In genomic region chr1:53366901-53367502, GRCh38 we compare ENCODE assay signal across 15 cellular contexts. TPM values are rescaled to one million over a fixed set of nuclear protein-coding genes. Genes with fewer than 3 reads are reported as not detected.
DNase-seq lines count a peak whose midpoint lies in the region; ATAC-seq and TF ChIP-seq lines count a peak whose summit lies in the region.
"Had no signal": no experiment of that assay in that cellular context is flagged by ENCODE, and none has a peak within 500 bp of the region (broad histone marks: within the 10 kb centered on the region; RNA-seq: fewer than 3 reads in every experiment).

No MANE protein-coding gene starts in this region.

- ATAC-seq in RWPE2 (ENCODE audit: low read depth): no peak

- H3K27me3 Mint-ChIP-seq in activated naive CD4-positive, alpha-beta T cell treated with anti-CD3 and anti-CD28 coated beads, Interleukin-2, amount 10 ng/mL, durations not matched to agents 7 days and 5 days: peaks cover 14% of the 10 kb centered on the region
- peaks cover 24% of the 10 kb centered on the region for H3K27me3 Mint-ChIP-seq in endodermal cell (ENCODE audit: insufficient read depth)
- H3K27me3 Mint-ChIP-seq in type B pancreatic cell: peaks cover 4% of the 10 kb centered on the region

- H3K4me1 ChIP-seq in RWPE2 (ENCODE audit: insufficient read depth, poor library complexity, severe bottlenecking) (no peaks in the 10 kb centered on the region), endodermal cell (ENCODE audit: control insufficient read depth, insufficient read depth, low read length) (peaks cover 32% of the 10 kb centered on the region), mesenchymal stem cell (ENCODE audit: control insufficient read depth, insufficient read depth, low read depth, low read length) (peaks cover 4% of the 10 kb centered on the region)

- H3K14ac ChIP-seq in mesenchymal stem cell (ENCODE audit: low read length in 2 of 2): no peak overlapping the region

- peak overlapping the region; percentile 87 for H3K4me3 Mint-ChIP-seq in activated naive CD4-positive, alpha-beta T cell treated with anti-CD3 and anti-CD28 coated beads, Interleukin-2, amount 10 ng/mL, durations not matched to agents 7 days and 5 days
- H3K4me3 Mint-ChIP-seq in endodermal cell (no peak overlapping the region), type B pancreatic cell (no peak overlapping the region)

- H3K4me2 ChIP-seq in mesenchymal stem cell (ENCODE audit: low read length, poor library complexity, severe bottlenecking): no peak overlapping the region

- CTCF ChIA-PET in activated naive CD4-positive, alpha-beta T cell treated with anti-CD3 and anti-CD28 coated beads, Interleukin-2, amount 10 ng/mL, durations not matched to agents 7 days and 5 days (lab: Charles Lee): interaction anchor here (0.6 to 1.7 kb wide), 4 partner anchors 19 to 82 kb away, joined by 3 to 9 read pairs (median 4); no protein-coding TSS in a partner anchor
- CTCF ChIA-PET in GM10248 (lab: Yijun Ruan, JAX): interaction anchor here (1.4 to 1.7 kb wide), 2 partner anchors 20 to 75 kb away, joined by 3 to 4 read pairs; no protein-coding TSS in a partner anchor

- no peak overlapping the region for H2AK5ac ChIP-seq in mesenchymal stem cell (ENCODE audit: low read length, severe bottlenecking)

- no peaks in the 10 kb centered on the region for H3K27me3 ChIP-seq in RWPE2 (ENCODE audit: insufficient read depth, poor library complexity, severe bottlenecking)
- H3K27me3 ChIP-seq in endodermal cell (ENCODE audit: control insufficient read depth, insufficient read depth, low read length, poor library complexity, severe bottlenecking): no peaks in the 10 kb centered on the region
- peaks cover 56 to 68% of the 10 kb centered on the region in 2 experiments for H3K27me3 ChIP-seq in mesenchymal stem cell (ENCODE audit: control insufficient read depth in 1 of 2, insufficient read depth in 1 of 2, low read length in 2 of 2)

- no peak overlapping the region for H3K23ac ChIP-seq in mesenchymal stem cell (ENCODE audit: low read length in 2 of 2)

- H3K36me3 ChIP-seq in RWPE2 (ENCODE audit: low read depth) (no peaks in the 10 kb centered on the region), endodermal cell (ENCODE audit: control insufficient read depth, insufficient read depth, low read length) (no peaks in the 10 kb centered on the region), mesenchymal stem cell (ENCODE audit: control insufficient read depth in 1 of 2, insufficient read depth in 2 of 2, low read depth in 1 of 2, low read length in 2 of 2) (no peaks in the 10 kb centered on the region)
- H3K36me3 ChIP-seq: thoracic aorta had no signal

- no peak overlapping the region for H2BK12ac ChIP-seq in mesenchymal stem cell (ENCODE audit: low read length in 2 of 2)

- H2BK120ac ChIP-seq in mesenchymal stem cell (ENCODE audit: low read depth, low read length): no peak overlapping the region

- H3K18ac ChIP-seq in mesenchymal stem cell (ENCODE audit: low read depth in 1 of 2, low read length in 2 of 2): no peak overlapping the region

- H3K9ac ChIP-seq in endodermal cell (ENCODE audit: extremely low read depth, low read length, poor library complexity, severe bottlenecking) (no peak overlapping the region), mesenchymal stem cell (ENCODE audit: low read length) (no peak overlapping the region)

- no peak overlapping the region for H4K91ac ChIP-seq in mesenchymal stem cell (ENCODE audit: low read length)

- H3K27ac Mint-ChIP-seq in activated naive CD4-positive, alpha-beta T cell treated with anti-CD3 and anti-CD28 coated beads, Interleukin-2, amount 10 ng/mL, durations not matched to agents 7 days and 5 days: peak overlapping the region; percentile 91
- H3K27ac Mint-ChIP-seq in endodermal cell: no peak overlapping the region
- no peak overlapping the region for H3K27ac Mint-ChIP-seq in type B pancreatic cell

- no peaks in the 10 kb centered on the region for H3K79me1 ChIP-seq in mesenchymal stem cell (replicated peaks; ENCODE audit: low read length, poor library complexity, severe bottlenecking)

- TF ChIP-seq CTCF in RWPE2 (IDR thresholded peaks at IDR 0.05; ENCODE audit: poor library complexity, severe bottlenecking): no peak
- TF ChIP-seq CTCF in endodermal cell (conservative IDR thresholded peaks at IDR 0.05): no peak
- TF ChIP-seq CTCF in type B pancreatic cell (conservative IDR thresholded peaks at IDR 0.05): no peak
- no peak for TF ChIP-seq CTCF in GM10248 (IDR thresholded peaks at IDR 0.05; ENCODE audit: control extremely low read depth, extremely low read depth, low read depth, missing control alignments)

- 92 to 94% methylated on average over 9 to 12 of the region's 12 CpGs for WGBS in endodermal cell (ENCODE audit: insufficient coverage in 1 of 2, insufficient read length in 1 of 2), 2 experiments
- WGBS in mesenchymal stem cell: 88% methylated on average over 12 of the region's 12 CpGs

- H4K8ac ChIP-seq in mesenchymal stem cell (ENCODE audit: low read length): no peak overlapping the region

- POLR2A ChIA-PET in GM10248 (lab: Yijun Ruan, JAX): no interaction called here

- H3K9me3 ChIP-seq in RWPE2 (ENCODE audit: severe bottlenecking): no peaks in the 10 kb centered on the region
- H3K9me3 ChIP-seq in endodermal cell (ENCODE audit: control insufficient read depth, low read length): no peaks in the 10 kb centered on the region
- H3K9me3 ChIP-seq in mesenchymal stem cell (ENCODE audit: control insufficient read depth, low read length): no peaks in the 10 kb centered on the region
- H3K9me3 ChIP-seq: thoracic aorta had no signal

- H3K4me3 ChIP-seq in RWPE2 (ENCODE audit: severe bottlenecking) (no peak overlapping the region), endodermal cell (ENCODE audit: low read length) (no peak overlapping the region), mesenchymal stem cell (ENCODE audit: insufficient read depth in 1 of 2, low read depth in 1 of 2, low read length in 2 of 2) (no peak overlapping the region)
- H3K4me3 ChIP-seq: thoracic aorta had no signal

- H2BK5ac ChIP-seq in mesenchymal stem cell (ENCODE audit: low read depth, low read length, poor library complexity, severe bottlenecking): no peak overlapping the region

- no peak overlapping the region for H2AFZ ChIP-seq in mesenchymal stem cell (ENCODE audit: low read depth, low read length)

- H3K27ac ChIP-seq in RWPE2 (ENCODE audit: poor library complexity, severe bottlenecking) (no peak overlapping the region), endodermal cell (ENCODE audit: low read depth, low read length) (no peak overlapping the region), mesenchymal stem cell (ENCODE audit: low read length, poor library complexity, severe bottlenecking) (no peak overlapping the region)
- H3K27ac ChIP-seq: dorsolateral prefrontal cortex, RWPE1, thoracic aorta had no signal

- no peaks in the 10 kb centered on the region for H3K9me3 Mint-ChIP-seq in activated naive CD4-positive, alpha-beta T cell treated with anti-CD3 and anti-CD28 coated beads, Interleukin-2, amount 10 ng/mL, durations not matched to agents 7 days and 5 days
- H3K9me3 Mint-ChIP-seq in endodermal cell (no peaks in the 10 kb centered on the region), type B pancreatic cell (no peaks in the 10 kb centered on the region)

- H3K36me3 Mint-ChIP-seq in activated naive CD4-positive, alpha-beta T cell treated with anti-CD3 and anti-CD28 coated beads, Interleukin-2, amount 10 ng/mL, durations not matched to agents 7 days and 5 days: peaks cover 3% of the 10 kb centered on the region
- no peaks in the 10 kb centered on the region for H3K36me3 Mint-ChIP-seq in endodermal cell (ENCODE audit: low read depth)
- no peaks in the 10 kb centered on the region for H3K36me3 Mint-ChIP-seq in type B pancreatic cell

- H2BK15ac ChIP-seq in mesenchymal stem cell (ENCODE audit: low read depth, poor library complexity, severe bottlenecking): no peak overlapping the region

- peak; percentile 7 for DNase-seq in activated naive CD4-positive, alpha-beta T cell treated with anti-CD3 and anti-CD28 coated beads, Interleukin-2, amount 10 ng/mL, durations not matched to agents 7 days and 5 days
- no peak for DNase-seq in activated naive CD4-positive, alpha-beta T cell (lab: John Stamatoyannopoulos, UW)
- DNase-seq in RWPE2 (ENCODE audit: low spot score) (peak; percentile 14), endodermal cell (peak; percentile 28), type B pancreatic cell (ENCODE audit: extremely low spot score, unreplicated experiment) (peak; percentile 47), mesenchymal stem cell (no peak), RPMI8226 (no peak), GM10248 (ENCODE audit: extremely low spot score) (no peak)
- DNase-seq: DMS153, mammary epithelial cell, NCI-H446, T-helper 9 cell had no signal

- H3K4ac ChIP-seq in mesenchymal stem cell (ENCODE audit: low read depth in 1 of 2, low read length in 2 of 2): no peak overlapping the region

- H3K4me1 Mint-ChIP-seq in activated naive CD4-positive, alpha-beta T cell treated with anti-CD3 and anti-CD28 coated beads, Interleukin-2, amount 10 ng/mL, durations not matched to agents 7 days and 5 days: peaks cover 32% of the 10 kb centered on the region
- H3K4me1 Mint-ChIP-seq in endodermal cell: peaks cover 44% of the 10 kb centered on the region
- H3K4me1 Mint-ChIP-seq in type B pancreatic cell (ENCODE audit: unreplicated experiment): peaks cover 4% of the 10 kb centered on the region

RNA-seq across cellular contexts. Expression of gene LRP8, which starts 39.1 kb away (rescaled TPM):
- total RNA-seq in endodermal cell (10 to 100 TPM; 29.1 to 39.6 TPM), type B pancreatic cell (ENCODE audit: low replicate concordance) (7.1 and 16.5 TPM in 2 replicates)
- polyA plus RNA-seq in endodermal cell (2013, experiment 1 of 2): 35.6 TPM
- polyA plus RNA-seq in endodermal cell (2013, experiment 2 of 2): 29.0 TPM
- polyA plus RNA-seq in mesenchymal stem cell (2013, experiment 1 of 2): 19.5 TPM
- polyA plus RNA-seq in mesenchymal stem cell (2013, experiment 2 of 2): 17.4 TPM

Comparison
In these comparisons a context has a peak if more than half of its experiments do, and no peak if none do; other contexts are left out.
1. DNase-seq: peak in activated naive CD4-positive, alpha-beta T cell treated with anti-CD3 and anti-CD28 coated beads, Interleukin-2, amount 10 ng/mL, durations not matched to agents 7 days and 5 days (single experiment), RWPE2 (single experiment), endodermal cell (single experiment) and type B pancreatic cell (single experiment); none in activated naive CD4-positive, alpha-beta T cell (0 of 4), mesenchymal stem cell (single experiment), RPMI8226 (single experiment) and GM10248 (single experiment).